In the genomic region with DNA sequence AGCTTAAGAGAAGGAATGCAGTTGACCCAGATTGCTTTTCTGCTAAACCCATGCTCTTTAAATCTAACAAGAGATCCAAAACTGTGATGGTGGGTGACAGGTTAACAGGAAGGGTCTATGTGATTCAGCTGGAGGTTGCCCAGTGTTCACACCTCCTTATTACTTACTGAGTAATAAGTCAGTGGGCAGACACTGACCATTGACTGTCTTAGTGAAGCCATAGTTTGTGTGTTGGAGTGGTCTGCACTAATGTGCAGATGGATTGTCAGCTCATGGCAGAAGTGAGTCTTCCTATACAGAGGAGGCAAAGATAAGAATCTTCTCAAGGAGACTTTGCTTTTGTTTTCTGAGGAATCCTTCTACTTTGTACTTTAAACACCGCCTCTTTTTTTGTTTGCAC, we compare ENCODE assay signal across 9 cellular contexts. TPM values are rescaled to one million over a fixed set of nuclear protein-coding genes. Genes with fewer than 3 reads are reported as not detected.
DNase-seq lines count a peak whose midpoint lies in the region; ATAC-seq, FAIRE-seq and TF ChIP-seq lines count a peak whose summit lies in the region.
"Had no signal": no experiment of that assay in that cellular context is flagged by ENCODE, and none has a peak within 500 bp of the region (broad histone marks: within the 10 kb centered on the region; RNA-seq: fewer than 3 reads in every experiment).

No MANE protein-coding gene starts in this region.

- H3K36me3 ChIP-seq in heart right ventricle, result no peaks in the 10 kb centered on the region
- H3K36me3 ChIP-seq in astrocyte (ENCODE audit: insufficient read depth, low read length), result no peaks in the 10 kb centered on the region
- H3K36me3 ChIP-seq in lower lobe of right lung, result no peaks in the 10 kb centered on the region
- no peaks in the 10 kb centered on the region for H3K36me3 ChIP-seq in vagina

- peak overlapping the region; percentile 88 for H3K27ac Mint-ChIP-seq in astrocyte (ENCODE audit: unreplicated experiment)

- H3K4me3 Mint-ChIP-seq in astrocyte (ENCODE audit: unreplicated experiment), result peak overlapping the region; percentile 93

- DNase-seq in heart right ventricle (no peak), cardiac septum (ENCODE audit: low spot score) (no peak), astrocyte (ENCODE audit: low read depth) (peak; percentile 17), lower lobe of right lung (no peak), vagina (ENCODE audit: extremely low spot score in 2 of 2) (no peak), activated gamma-delta T cell (lab: John Stamatoyannopoulos, UW) (no peak), frontal cortex (ENCODE audit: low spot score in 2 of 2) (no peak), NCI-H128 (lab: John Stamatoyannopoulos, UW; ENCODE audit: unreplicated experiment) (no peak)
- DNase-seq: midbrain had no signal

- peak overlapping the region in 9 of 10 donors; percentile 59 to 96 (median 85) for H3K4me3 ChIP-seq in heart right ventricle
- H3K4me3 ChIP-seq in astrocyte (ENCODE audit: insufficient read depth, low read depth, low read length), result peak overlapping the region; percentile 72
- peak overlapping the region; percentile 85 for H3K4me3 ChIP-seq in lower lobe of right lung
- peak overlapping the region; percentile 64 to 81 for H3K4me3 ChIP-seq in vagina

- H3K27me3 ChIP-seq in heart right ventricle (no peaks in the 10 kb centered on the region), astrocyte (ENCODE audit: insufficient read depth, low read length) (no peaks in the 10 kb centered on the region), lower lobe of right lung (ENCODE audit: low read depth) (no peaks in the 10 kb centered on the region), vagina (no peaks in the 10 kb centered on the region)

- no peak for ATAC-seq in heart right ventricle
- ATAC-seq in lower lobe of right lung, result no peak

- FAIRE-seq in astrocyte (lab: Jason Lieb, UNC) (no peak), frontal cortex (lab: Jason Lieb, UNC) (no peak)

- H3K4me2 ChIP-seq in astrocyte (ENCODE audit: low read length), result peak overlapping the region; percentile 91

- peak overlapping the region; percentile 43 for H2AFZ ChIP-seq in astrocyte (ENCODE audit: low read depth, low read length)

- H3K4me1 ChIP-seq in heart right ventricle (peaks cover 3 to 36% (median 17%) of the 10 kb centered on the region in 9 donors), astrocyte (ENCODE audit: insufficient read depth, low read length) (peaks cover 29% of the 10 kb centered on the region), lower lobe of right lung (peaks cover 21% of the 10 kb centered on the region), vagina (peaks cover 22% of the 10 kb centered on the region)

- peak overlapping the region in 9 of 10 donors; percentile 86 to 99 (median 97) for H3K27ac ChIP-seq in heart right ventricle
- H3K27ac ChIP-seq in astrocyte (ENCODE audit: low read depth, low read length), result peak overlapping the region; percentile 80
- peak overlapping the region; percentile 93 for H3K27ac ChIP-seq in lower lobe of right lung
- H3K27ac ChIP-seq in vagina, result peak overlapping the region; percentile 92

- H4K20me1 ChIP-seq in astrocyte (ENCODE audit: insufficient read depth, low read length), result peaks cover 6% of the 10 kb centered on the region

- peaks cover 3% of the 10 kb centered on the region for H3K36me3 Mint-ChIP-seq in astrocyte (ENCODE audit: low read depth, unreplicated experiment)

- H3K27me3 Mint-ChIP-seq in astrocyte (ENCODE audit: low read depth, unreplicated experiment), result no peaks in the 10 kb centered on the region

- WGBS in heart right ventricle, 2 donors, result 95 to 96% methylated on average over 1 of the region's 1 CpG

- peaks cover 55% of the 10 kb centered on the region for H3K79me2 ChIP-seq in astrocyte (ENCODE audit: insufficient read depth, low read length)

- peaks cover 11% of the 10 kb centered on the region for H3K4me1 Mint-ChIP-seq in astrocyte (ENCODE audit: low read depth, unreplicated experiment)

- H3K9ac ChIP-seq in astrocyte (ENCODE audit: low read length), result peak overlapping the region; percentile 83

- TF ChIP-seq CTCF in heart right ventricle (IDR thresholded peaks at IDR 0.05) (no peak), astrocyte (IDR thresholded peaks at IDR 0.05; ENCODE audit: insufficient read depth, low read depth, low read length) (no peak), lower lobe of right lung (IDR thresholded peaks at IDR 0.05) (no peak), vagina (IDR thresholded peaks at IDR 0.05) (no peak)

- intact Hi-C loops in heart right ventricle (cut with DNase I), result loop anchor here in 4 of 10 donors (10.0 kb wide), 2 partner anchors 118 to 128 kb away; partner anchors contain the start of gene GRSF1 (in 3 of the 4)
- intact Hi-C loops in cardiac septum (cut with DNase I), result no loop called here
- intact Hi-C loops in lower lobe of right lung (cut with DNase I), result no loop called here
- intact Hi-C loops in vagina (cut with DNase I), result no loop called here

- H3K9me3 ChIP-seq in heart right ventricle (no peaks in the 10 kb centered on the region), astrocyte (ENCODE audit: insufficient read depth, low read depth, low read length) (no peaks in the 10 kb centered on the region), lower lobe of right lung (no peaks in the 10 kb centered on the region), vagina (no peaks in the 10 kb centered on the region)

- TF ChIP-seq POLR2A in vagina (IDR thresholded peaks at IDR 0.05), result no peak

- H3K9me3 Mint-ChIP-seq in astrocyte (ENCODE audit: unreplicated experiment), result no peaks in the 10 kb centered on the region

RNA-seq across cellular contexts. Expression of gene RUFY3, which starts 15.2 kb away (rescaled TPM):
- 10 to 100 TPM; 13.2 to 28.7 (median 21.7) TPM for total RNA-seq in heart right ventricle
- 10 to 100 TPM; 13.5 to 24.0 TPM for polyA plus RNA-seq in heart right ventricle
- total RNA-seq in cardiac septum, result 26.1 TPM
- 51.9 and 57.5 TPM in 2 replicates for total RNA-seq in astrocyte
- total RNA-seq in lower lobe of right lung, result 92.4 TPM
- total RNA-seq in vagina, result 71.2 TPM
- 669 TPM for total RNA-seq in frontal cortex

RNA-seq across cellular contexts. Expression of gene UTP3, which starts 18.2 kb away (rescaled TPM):
- total RNA-seq in heart right ventricle (10 to 100 TPM; 13.9 to 20.4 (median 18.5) TPM), cardiac septum (22.8 TPM), astrocyte (34.9 and 37.0 TPM in 2 replicates), lower lobe of right lung (28.8 TPM), vagina (15.7 TPM), frontal cortex (16.3 TPM)
- polyA plus RNA-seq in heart right ventricle, result 10 to 100 TPM; 12.9 to 16.0 TPM

RNA-seq across cellular contexts. Expression of gene JCHAIN, which starts 40.2 kb away (rescaled TPM):
- total RNA-seq in heart right ventricle (10 to 100 TPM in 2 of 10 donors, 1 to 10 TPM in 6, under 1 TPM in 2; 0.57 to 55.4 (median 3.8) TPM), cardiac septum (1.5 TPM), astrocyte (not detected in 2 replicates), lower lobe of right lung (191 TPM), vagina (2.7 TPM), frontal cortex (under 0.01 TPM)
- polyA plus RNA-seq in heart right ventricle, result 1 to 10 TPM in 1 of 2 donors, under 1 TPM in 1; 0.74 to 1.1 TPM
